2 cellular contexts compared by ENCODE assay signal in genomic region chr4:73329300-73329699, GRCh38.
TF ChIP-seq lines count a peak whose summit lies in the region.

No MANE protein-coding gene starts in this region.

TF ChIP-seq in SK-N-SH, 30 proteins besides CTCF, POLR2A, EP300 and RAD21 (continued from another document):
- TF ChIP-seq ZBTB33 (IDR thresholded peaks at IDR 0.05; ENCODE audit: borderline replicate concordance, low read depth) (no peak), RXRA (IDR thresholded peaks at IDR 0.05; ENCODE audit: borderline replicate concordance, low read depth) (no peak), ELF1 (IDR thresholded peaks at IDR 0.05) (no peak)

TF ChIP-seq in SK-N-SH treated with all-trans-retinoic acid at 6 μM for 48 hours, 23 proteins besides CTCF, POLR2A, EP300 and RAD21 (continued from another document):
- TF ChIP-seq PATZ1 (CRISPR knock-in tag; IDR thresholded peaks at IDR 0.05; ENCODE audit: borderline replicate concordance) = no peak
- no peak for TF ChIP-seq ZNF565 (CRISPR knock-in tag; conservative IDR thresholded peaks at IDR 0.05; ENCODE audit: low read depth)
- no peak for TF ChIP-seq GLIS3 (CRISPR knock-in tag; IDR thresholded peaks at IDR 0.05)
